Comparison of ENCODE assay signal across 24 cellular contexts in genomic region chr1:34582356-34582755, GRCh38.
"Had no signal": no experiment of that assay in that cellular context is flagged by ENCODE, and none has a peak within 500 bp of the region (broad histone marks: within the 10 kb centered on the region; RNA-seq: fewer than 3 reads in every experiment).

No MANE protein-coding gene starts in this region.

- H3K27ac ChIP-seq: colonic mucosa, epithelial cell of prostate, esophagus squamous epithelium, gastrocnemius medialis, heart left ventricle, left ventricle myocardium inferior had no signal

- H3K9me3 ChIP-seq: colonic mucosa, gastrocnemius medialis had no signal

- DNase-seq: colonic mucosa; cortex of kidney; effector CD8-positive, alpha-beta T cell; effector memory CD8-positive, alpha-beta T cell; endodermal cell; erythroblast; esophagus squamous epithelium; foreskin fibroblast; foreskin melanocyte; gastrocnemius medialis; heart left ventricle; hippocampal formation; left cardiac atrium; left ventricle myocardium inferior; mammary epithelial cell; mesendoderm; midbrain; naive thymus-derived CD4-positive, alpha-beta T cell had no signal

- H3K4me3 ChIP-seq: colonic mucosa, esophagus squamous epithelium, gastrocnemius medialis, heart left ventricle, left ventricle myocardium inferior, lung had no signal

- H3K36me3 ChIP-seq: colonic mucosa, esophagus squamous epithelium, gastrocnemius medialis, heart left ventricle, left ventricle myocardium inferior had no signal

- ATAC-seq: effector memory CD8-positive, alpha-beta T cell; esophagus mucosa; gastrocnemius medialis; heart left ventricle; left cardiac atrium; naive thymus-derived CD4-positive, alpha-beta T cell had no signal

- H3K27me3 ChIP-seq: colonic mucosa had no signal

- FAIRE-seq: endometrium, islet of Langerhans, keratinocyte had no signal

- H3K4me1 ChIP-seq: colonic mucosa, esophagus squamous epithelium, gastrocnemius medialis, heart left ventricle, left ventricle myocardium inferior had no signal
